ENCODE assay signal across 12 cellular contexts in genomic region chr16:81491522-81492188, GRCh38. TPM values are rescaled to one million over a fixed set of nuclear protein-coding genes. Genes with fewer than 3 reads are reported as not detected.
DNase-seq lines count a peak whose midpoint lies in the region; ATAC-seq, FAIRE-seq and TF ChIP-seq lines count a peak whose summit lies in the region.
"Had no signal": no experiment of that assay in that cellular context is flagged by ENCODE, and none has a peak within 500 bp of the region (broad histone marks: within the 10 kb centered on the region; RNA-seq: fewer than 3 reads in every experiment).

No MANE protein-coding gene starts in this region.

- peak; percentile 75 for DNase-seq in GM03348 (ENCODE audit: low spot score)
- DNase-seq in RCC 7860 (ENCODE audit: low spot score) = peak; percentile 6
- peak; percentile 46 for DNase-seq in fibroblast of gingiva (ENCODE audit: low read depth)
- DNase-seq in sigmoid colon = no peak
- DNase-seq in SHP77 treated with DMSO at 0.1 percent for 48 hours (lab: John Stamatoyannopoulos, UW) = no peak
- DNase-seq in activated CD8-positive, alpha-beta T cell treated with anti-CD3 and anti-CD28 coated beads for 36 hours = no peak
- DNase-seq: activated T-cell treated with anti-CD3 and anti-CD28 coated beads, Interleukin-2, amount 50 U/mL, for 4 hours; hippocampal formation; NCI-H1930; stimulated activated CD4-positive, alpha-beta T cell treated with anti-CD3 and anti-CD28 coated beads, Interleukin-2, amount 100 ng/mL, for 48 hours had no signal

- POLR2A ChIA-PET in activated CD8-positive, alpha-beta T cell treated with anti-CD3 and anti-CD28 coated beads for 36 hours (lab: Charles Lee) = no interaction called here

- H3K27me3 ChIP-seq in sigmoid colon = no peaks in the 10 kb centered on the region

- peak overlapping the region in 3 of 4 donors; percentile 13 to 59 (median 41) for H3K27ac ChIP-seq in sigmoid colon

- H3K27me3 Mint-ChIP-seq in activated CD8-positive, alpha-beta T cell treated with anti-CD3 and anti-CD28 coated beads for 36 hours = no peaks in the 10 kb centered on the region
- H3K27me3 Mint-ChIP-seq: natural killer cell treated with Interleukin-12 subunit alpha and Interleukin-12 subunit beta and Interleukin-15 and Interleukin-18, amount 100 ng/mL, for 72 hours had no signal

- H3K9me3 Mint-ChIP-seq in activated CD8-positive, alpha-beta T cell treated with anti-CD3 and anti-CD28 coated beads for 36 hours = no peaks in the 10 kb centered on the region
- H3K9me3 Mint-ChIP-seq: activated T-cell treated with anti-CD3 and anti-CD28 coated beads, Interleukin-2, amount 50 U/mL, for 4 hours; natural killer cell treated with Interleukin-12 subunit alpha and Interleukin-12 subunit beta and Interleukin-15 and Interleukin-18, amount 100 ng/mL, for 72 hours had no signal

- no peak for TF ChIP-seq CTCF in sigmoid colon (IDR thresholded peaks at IDR 0.05)
- no peak for TF ChIP-seq CTCF in activated CD8-positive, alpha-beta T cell treated with anti-CD3 and anti-CD28 coated beads for 36 hours (IDR thresholded peaks at IDR 0.05)

- TF ChIP-seq POLR2A in sigmoid colon (IDR thresholded peaks at IDR 0.05) = no peak

- CTCF ChIA-PET in activated CD8-positive, alpha-beta T cell treated with anti-CD3 and anti-CD28 coated beads for 36 hours (lab: Charles Lee) = no interaction called here

- H3K4me3 Mint-ChIP-seq in activated CD8-positive, alpha-beta T cell treated with anti-CD3 and anti-CD28 coated beads for 36 hours = no peak overlapping the region
- H3K4me3 Mint-ChIP-seq: activated T-cell treated with anti-CD3 and anti-CD28 coated beads, Interleukin-2, amount 50 U/mL, for 4 hours; natural killer cell treated with Interleukin-12 subunit alpha and Interleukin-12 subunit beta and Interleukin-15 and Interleukin-18, amount 100 ng/mL, for 72 hours had no signal

- intact Hi-C loops in sigmoid colon (cut with DNase I) = no loop called here
- intact Hi-C loops in activated CD8-positive, alpha-beta T cell treated with anti-CD3 and anti-CD28 coated beads for 36 hours (cut with micrococcal nuclease) = no loop called here

- 84 to 87% methylated on average over 18 of the region's 18 CpGs for WGBS in sigmoid colon, 2 donors

- H3K36me3 ChIP-seq in sigmoid colon = no peaks in the 10 kb centered on the region

- peaks cover 24% of the 10 kb centered on the region for H3K4me1 Mint-ChIP-seq in activated CD8-positive, alpha-beta T cell treated with anti-CD3 and anti-CD28 coated beads for 36 hours (ENCODE audit: low read depth)

- no peak for FAIRE-seq in RCC 7860 (lab: Jason Lieb, UNC)

- H3K4me3 ChIP-seq in sigmoid colon = no peak overlapping the region

- H3K9me3 ChIP-seq in sigmoid colon = no peaks in the 10 kb centered on the region

- no peak overlapping the region for H3K27ac Mint-ChIP-seq in activated CD8-positive, alpha-beta T cell treated with anti-CD3 and anti-CD28 coated beads for 36 hours
- H3K27ac Mint-ChIP-seq: natural killer cell treated with Interleukin-12 subunit alpha and Interleukin-12 subunit beta and Interleukin-15 and Interleukin-18, amount 100 ng/mL, for 72 hours had no signal

- ATAC-seq in GM21515 (IDR thresholded peaks at IDR 0.05; ENCODE audit: unreplicated experiment) = no peak
- no peak for ATAC-seq in activated CD8-positive, alpha-beta T cell treated with anti-CD3 and anti-CD28 coated beads for 36 hours
- ATAC-seq: activated T-cell treated with anti-CD3 and anti-CD28 coated beads, Interleukin-2, amount 50 U/mL, for 4 hours; natural killer cell treated with Interleukin-12 subunit alpha and Interleukin-12 subunit beta and Interleukin-15 and Interleukin-18, amount 100 ng/mL, for 72 hours had no signal

- H3K36me3 Mint-ChIP-seq in activated CD8-positive, alpha-beta T cell treated with anti-CD3 and anti-CD28 coated beads for 36 hours (ENCODE audit: low read depth) = no peaks in the 10 kb centered on the region
- H3K36me3 Mint-ChIP-seq: natural killer cell treated with Interleukin-12 subunit alpha and Interleukin-12 subunit beta and Interleukin-15 and Interleukin-18, amount 100 ng/mL, for 72 hours had no signal

- no peak for TF ChIP-seq EP300 in sigmoid colon (IDR thresholded peaks at IDR 0.05)

- H3K4me1 ChIP-seq in sigmoid colon = peaks cover 0 to 27% (median 13%) of the 10 kb centered on the region in 4 donors

RNA-seq across cellular contexts. Expression of gene CMIP, which starts 47.0 kb away (rescaled TPM):
- total RNA-seq in sigmoid colon = 10 to 100 TPM; 11.0 to 30.3 (median 15.9) TPM
- polyA plus RNA-seq in sigmoid colon = 10 to 100 TPM; 20.4 to 60.3 (median 40.7) TPM
- 10 to 100 TPM; 37.6 to 38.5 TPM for total RNA-seq in activated CD8-positive, alpha-beta T cell treated with anti-CD3 and anti-CD28 coated beads for 36 hours

Comparison
In these comparisons a context has a peak if more than half of its experiments do, and no peak if none do; other contexts are left out.
1. DNase-seq: peak in GM03348 (single experiment), RCC 7860 (single experiment) and fibroblast of gingiva (single experiment); none in sigmoid colon (single experiment), SHP77 treated with DMSO at 0.1 percent for 48 hours (single experiment) and activated CD8-positive, alpha-beta T cell treated with anti-CD3 and anti-CD28 coated beads for 36 hours (single experiment).